30 cellular contexts compared by ENCODE assay signal in the genomic region with DNA sequence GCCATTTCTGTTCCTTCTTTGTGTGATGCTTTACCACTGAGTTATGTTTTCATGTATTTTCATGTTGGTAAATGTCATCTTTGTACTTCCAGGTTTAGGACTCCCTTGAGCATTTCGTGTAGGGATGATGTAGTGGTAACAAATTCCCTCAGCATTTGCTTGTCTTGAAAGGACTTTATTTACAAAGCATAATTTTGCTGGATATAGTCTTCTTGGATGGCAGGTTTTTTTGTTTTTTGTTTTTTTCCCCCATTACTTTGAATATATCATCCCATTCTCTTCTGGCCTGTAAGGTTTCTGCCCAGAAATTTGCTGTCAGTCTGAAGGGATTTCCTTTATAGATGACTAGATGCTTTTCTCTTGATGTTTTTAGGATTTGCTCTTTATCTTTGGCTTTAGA.
"Had no signal": no experiment of that assay in that cellular context is flagged by ENCODE, and none has a peak within 500 bp of the region (broad histone marks: within the 10 kb centered on the region; RNA-seq: fewer than 3 reads in every experiment).

No MANE protein-coding gene starts in this region.

- H3K36me3 ChIP-seq: adrenal gland, ascending aorta, brain microvascular endothelial cell, breast epithelium, cardiac muscle cell had no signal

- DNase-seq: activated effector memory CD4-positive, alpha-beta T cell treated with anti-CD3 and anti-CD28 coated beads, Interleukin-2, amount 50 U/mL, for 16 hours; activated effector memory CD4-positive, alpha-beta T cell treated with Interleukin-2 at 50 U/mL for 16 hours; activated gamma-delta T cell; activated gamma-delta T cell treated with Interleukin-2 at 50 U/mL for 16 hours; activated naive CD4-positive, alpha-beta T cell; activated naive CD4-positive, alpha-beta T cell treated with anti-CD3 and anti-CD28 coated beads for 36 hours; activated naive CD4-positive, alpha-beta T cell treated with anti-CD3 and anti-CD28 coated beads, Interleukin-2, amount 10 ng/mL, durations not matched to agents 7 days and 5 days; activated naive CD4-positive, alpha-beta T cell treated with anti-CD3 and anti-CD28 coated beads, Interleukin-2, amount 50 U/mL, for 16 hours; activated naive CD4-positive, alpha-beta T cell treated with Interleukin-2 at 50 U/mL for 16 hours; activated naive CD8-positive, alpha-beta T cell treated with anti-CD3 and anti-CD28 coated beads for 36 hours; activated naive CD8-positive, alpha-beta T cell treated with anti-CD3 and anti-CD28 coated beads, Interleukin-2, amount 10 ng/mL, durations not matched to agents 7 days and 5 days; activated naive CD8-positive, alpha-beta T cell treated with anti-CD3 and anti-CD28 coated beads, Interleukin-2, amount 50 U/mL, for 24 hours; activated T-cell treated with anti-CD3 and anti-CD28 coated beads, Interleukin-2, amount 50 U/mL, for 4 hours; activated T-cell treated with anti-CD3 and anti-CD28 coated beads, Interleukin-2, amount 50 U/mL, for 48 hours; activated T-cell treated with anti-CD3 and anti-CD28 coated beads, Interleukin-2, amount 50 U/mL, for 72 hours; adrenal gland; amniotic stem cell; amygdala; anterior cingulate cortex; aorta; body of pancreas; brain microvascular endothelial cell; caudate nucleus; central memory CD4-positive, alpha-beta T cell; cerebellar nuclear complex had no signal

- FAIRE-seq: astrocyte, bronchial epithelial cell had no signal

- H3K4me3 ChIP-seq: adrenal gland, ascending aorta, body of pancreas, breast epithelium, cardiac muscle cell had no signal

- H3K27ac ChIP-seq: adrenal gland, ascending aorta, body of pancreas, brain microvascular endothelial cell, breast epithelium, cardiac muscle cell had no signal

- H3K4me1 ChIP-seq: adrenal gland, ascending aorta, body of pancreas, breast epithelium had no signal
